In the genomic region with DNA sequence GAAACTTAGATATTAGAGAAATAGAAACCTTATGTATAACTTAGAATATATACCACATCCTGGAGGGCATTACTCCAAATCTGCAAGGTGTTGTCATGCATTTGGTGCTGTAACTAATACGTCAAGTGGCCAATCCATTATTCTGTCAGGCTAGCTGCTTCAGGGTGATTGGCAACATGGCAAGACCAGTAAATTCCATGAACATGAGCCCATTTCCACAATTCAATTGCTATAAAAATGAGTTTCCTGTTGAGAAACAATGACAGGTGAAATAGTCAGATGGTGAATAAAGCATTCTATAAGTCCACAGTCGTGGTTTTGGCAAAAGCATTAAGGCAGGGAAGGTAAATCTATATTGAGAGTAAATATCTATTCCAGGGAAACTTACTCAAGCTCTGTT, we compare ENCODE assay signal across 28 cellular contexts.
"Had no signal": no experiment of that assay in that cellular context is flagged by ENCODE, and none has a peak within 500 bp of the region (broad histone marks: within the 10 kb centered on the region; RNA-seq: fewer than 3 reads in every experiment).

No MANE protein-coding gene starts in this region.

- H3K27me3 ChIP-seq: esophagus muscularis mucosa, heart right ventricle, pancreas, testis, transverse colon had no signal

- H3K4me1 ChIP-seq: heart right ventricle, pancreas, prostate gland, testis, transverse colon had no signal

- H3K27ac ChIP-seq: esophagus muscularis mucosa, heart right ventricle, pancreas, prostate gland, skin epidermis, testis, transverse colon, WERI-Rb-1 had no signal

- H3K4me3 ChIP-seq: esophagus muscularis mucosa, heart right ventricle, pancreas, prostate gland, skin epidermis, testis, transverse colon had no signal

- H3K36me3 ChIP-seq: esophagus muscularis mucosa, heart right ventricle, pancreas, prostate gland, transverse colon, WERI-Rb-1 had no signal

- H3K9me3 ChIP-seq: esophagus muscularis mucosa, heart right ventricle, pancreas, prostate gland, testis, transverse colon had no signal

- DNase-seq: activated CD4-positive, alpha-beta memory T cell treated with anti-CD3 and anti-CD28 coated beads, Interleukin-2, amount 10 ng/mL, durations not matched to agents 7 days and 5 days; activated CD4-positive, alpha-beta T cell treated with anti-CD3 and anti-CD28 coated beads for 48 hours; activated gamma-delta T cell treated with Interleukin-2 at 50 U/mL for 16 hours; activated naive CD4-positive, alpha-beta T cell treated with anti-CD3 and anti-CD28 coated beads, Interleukin-2, amount 50 U/mL, for 16 hours; activated T-cell treated with anti-CD3 and anti-CD28 coated beads, Interleukin-2, amount 50 U/mL, for 4 hours; amniotic stem cell; effector memory CD8-positive, alpha-beta T cell; foreskin melanocyte; heart right ventricle; left ventricle myocardium superior; midbrain; naive thymus-derived CD4-positive, alpha-beta T cell; pancreas; retina; stimulated activated CD4-positive, alpha-beta T cell treated with anti-CD3 and anti-CD28 coated beads, Interleukin-12 subunit alpha, Interleukin-12 subunit beta, amount 100 ng/mL, for 4 hours; stimulated activated CD4-positive, alpha-beta T cell treated with anti-CD3 and anti-CD28 coated beads, Interleukin-4, amount 100 ng/mL, for 1 hour; stimulated activated naive CD8-positive, alpha-beta T cell treated with anti-CD3 and anti-CD28 coated beads, Interleukin-15, Interleukin-2, amounts not matched to agents 100 U/mL and 50 U/mL, for 24 hours; SW 1271; T-helper 9 cell; testis; transverse colon; WERI-Rb-1 had no signal

- ATAC-seq: activated CD4-positive, CD25-positive, alpha-beta regulatory T cell treated with anti-CD3 and anti-CD28 coated beads, Interleukin-2, amount 50 U/mL, for 24 hours; activated T-cell treated with anti-CD3 and anti-CD28 coated beads, Interleukin-2, amount 50 U/mL, for 4 hours; activated T-helper 17 cell treated with anti-CD3 and anti-CD28 coated beads, Interleukin-2, amount 50 U/mL, for 72 hours; effector memory CD8-positive, alpha-beta T cell; heart right ventricle; left ventricle myocardium superior; naive thymus-derived CD4-positive, alpha-beta T cell; pancreas; sciatic nerve; stimulated activated naive CD8-positive, alpha-beta T cell treated with anti-CD3 and anti-CD28 coated beads, Interleukin-15, Interleukin-2, amounts not matched to agents 100 U/mL and 50 U/mL, for 24 hours had no signal
